11 cellular contexts compared by ENCODE assay signal in the genomic region with DNA sequence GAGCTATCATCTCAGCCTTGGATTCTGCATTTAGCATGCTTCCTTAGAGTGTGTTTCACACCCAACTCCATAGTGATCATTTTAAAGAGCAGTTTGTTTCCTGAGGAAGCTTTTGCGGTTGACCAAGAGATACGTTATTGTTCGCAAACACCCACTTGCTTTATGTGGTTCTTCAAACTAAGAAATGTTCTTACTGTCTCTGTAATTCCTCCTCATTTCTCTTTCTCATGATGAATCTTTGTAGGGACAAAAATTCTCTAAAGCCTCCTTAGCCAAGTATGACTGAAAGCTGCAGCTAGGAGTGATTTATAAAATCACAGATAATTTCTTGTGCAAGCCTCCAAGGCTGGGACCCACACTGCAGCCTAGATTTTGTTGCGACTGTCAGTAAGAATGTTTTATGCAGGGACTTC. TPM values are rescaled to one million over a fixed set of nuclear protein-coding genes. Genes with fewer than 3 reads are reported as not detected.
DNase-seq lines count a peak whose midpoint lies in the region; ATAC-seq and TF ChIP-seq lines count a peak whose summit lies in the region.
"Had no signal": no experiment of that assay in that cellular context is flagged by ENCODE, and none has a peak within 500 bp of the region (broad histone marks: within the 10 kb centered on the region; RNA-seq: fewer than 3 reads in every experiment).

No MANE protein-coding gene starts in this region.

- POLR2A ChIA-PET in activated CD4-positive, alpha-beta memory T cell treated with anti-CD3 and anti-CD28 coated beads for 36 hours (lab: Charles Lee), result interaction anchor here (0.7 kb wide), 1 partner anchor 125 kb away, joined by 4 read pairs; no protein-coding TSS in a partner anchor

- no peak for TF ChIP-seq POLR2A in spleen (IDR thresholded peaks at IDR 0.05)

- H3K4me1 Mint-ChIP-seq in activated CD8-positive, alpha-beta memory T cell treated with anti-CD3 and anti-CD28 coated beads, Interleukin-2, amount 10 ng/mL, durations not matched to agents 7 days and 5 days, result peaks cover 50% of the 10 kb centered on the region
- peaks cover 61% of the 10 kb centered on the region for H3K4me1 Mint-ChIP-seq in activated CD4-positive, alpha-beta memory T cell treated with anti-CD3 and anti-CD28 coated beads for 36 hours (ENCODE audit: low read depth)
- H3K4me1 Mint-ChIP-seq in endothelial cell (ENCODE audit: unreplicated experiment), result peaks cover 19% of the 10 kb centered on the region

- no peaks in the 10 kb centered on the region for H3K9me3 Mint-ChIP-seq in activated CD8-positive, alpha-beta memory T cell treated with anti-CD3 and anti-CD28 coated beads, Interleukin-2, amount 10 ng/mL, durations not matched to agents 7 days and 5 days (ENCODE audit: low read depth)
- no peaks in the 10 kb centered on the region for H3K9me3 Mint-ChIP-seq in activated CD4-positive, alpha-beta memory T cell treated with anti-CD3 and anti-CD28 coated beads for 36 hours
- no peaks in the 10 kb centered on the region for H3K9me3 Mint-ChIP-seq in endothelial cell (ENCODE audit: unreplicated experiment)

- H3K36me3 ChIP-seq in spleen, result no peaks in the 10 kb centered on the region
- H3K36me3 ChIP-seq: MG63 had no signal

- peaks cover 5 to 49% (median 37%) of the 10 kb centered on the region in 6 donors for H3K4me1 ChIP-seq in spleen

- peaks cover 0 to 10% (median 0%) of the 10 kb centered on the region in 7 donors for H3K27me3 ChIP-seq in spleen (replicated peaks in 1 of 7)
- H3K27me3 ChIP-seq: MG63 had no signal

- no peak for TF ChIP-seq CTCF in spleen (IDR thresholded peaks at IDR 0.05 in 8 of 11, conservative IDR thresholded peaks at IDR 0.05 in 3 of 11)
- TF ChIP-seq CTCF in endothelial cell (IDR thresholded peaks at IDR 0.05; ENCODE audit: unreplicated experiment), result no peak

- H3K27ac Mint-ChIP-seq in activated CD8-positive, alpha-beta memory T cell treated with anti-CD3 and anti-CD28 coated beads, Interleukin-2, amount 10 ng/mL, durations not matched to agents 7 days and 5 days, result peak overlapping the region; percentile 83
- no peak overlapping the region for H3K27ac Mint-ChIP-seq in activated CD4-positive, alpha-beta memory T cell treated with anti-CD3 and anti-CD28 coated beads for 36 hours
- no peak overlapping the region for H3K27ac Mint-ChIP-seq in endothelial cell (ENCODE audit: unreplicated experiment)

- intact Hi-C loops in activated CD4-positive, alpha-beta memory T cell treated with anti-CD3 and anti-CD28 coated beads for 36 hours (cut with micrococcal nuclease), result loop anchor here (1.0 to 5.0 kb wide), 9 partner anchors 12 to 358 kb away; no protein-coding TSS in a partner anchor
- intact Hi-C loops in spleen (cut with DNase I; ENCODE audit: low total_unique reads), result no loop called here

- H3K4me3 ChIP-seq in spleen, result peak overlapping the region in 1 of 8 donors; percentile 3
- H3K4me3 ChIP-seq: MG63, smooth muscle cell had no signal

- peak overlapping the region in 7 of 8 donors; percentile 17 to 77 (median 40) for H3K27ac ChIP-seq in spleen

- CTCF ChIA-PET in activated CD8-positive, alpha-beta memory T cell treated with anti-CD3 and anti-CD28 coated beads, Interleukin-2, amount 10 ng/mL, durations not matched to agents 7 days and 5 days (lab: Charles Lee), result interaction anchor here (0.8 to 1.4 kb wide), 5 partner anchors 16 to 38 kb away, joined by 3 to 4 read pairs (median 3); no protein-coding TSS in a partner anchor
- CTCF ChIA-PET in activated CD4-positive, alpha-beta memory T cell treated with anti-CD3 and anti-CD28 coated beads for 36 hours (lab: Charles Lee), result interaction anchor here (0.8 to 1.2 kb wide), 3 partner anchors 16 to 104 kb away, joined by 3 to 4 read pairs (median 3); no protein-coding TSS in a partner anchor

- H3K4me3 Mint-ChIP-seq in activated CD8-positive, alpha-beta memory T cell treated with anti-CD3 and anti-CD28 coated beads, Interleukin-2, amount 10 ng/mL, durations not matched to agents 7 days and 5 days, result peak overlapping the region; percentile 54
- peak overlapping the region; percentile 14 for H3K4me3 Mint-ChIP-seq in activated CD4-positive, alpha-beta memory T cell treated with anti-CD3 and anti-CD28 coated beads for 36 hours
- H3K4me3 Mint-ChIP-seq in endothelial cell (ENCODE audit: unreplicated experiment), result no peak overlapping the region

- peak; percentile 63 for DNase-seq in activated CD8-positive, alpha-beta memory T cell treated with anti-CD3 and anti-CD28 coated beads, Interleukin-2, amount 10 ng/mL, durations not matched to agents 7 days and 5 days
- DNase-seq in activated CD8-positive, alpha-beta memory T cell treated with anti-CD3 and anti-CD28 coated beads for 24 hours, result no peak
- peak; percentile 39 for DNase-seq in activated CD4-positive, alpha-beta memory T cell treated with anti-CD3 and anti-CD28 coated beads for 36 hours
- DNase-seq in spleen (no peak), A172 (ENCODE audit: low spot score) (no peak), hepatic stellate cell (ENCODE audit: low spot score) (no peak), endothelial cell (ENCODE audit: low spot score) (no peak)
- DNase-seq: MG63, NCI-H526 treated with DMSO at 0.1 percent for 48 hours had no signal

- H3K27me3 Mint-ChIP-seq in activated CD8-positive, alpha-beta memory T cell treated with anti-CD3 and anti-CD28 coated beads, Interleukin-2, amount 10 ng/mL, durations not matched to agents 7 days and 5 days, result no peaks in the 10 kb centered on the region
- peaks cover 12% of the 10 kb centered on the region for H3K27me3 Mint-ChIP-seq in activated CD4-positive, alpha-beta memory T cell treated with anti-CD3 and anti-CD28 coated beads for 36 hours
- H3K27me3 Mint-ChIP-seq in endothelial cell (ENCODE audit: unreplicated experiment), result no peaks in the 10 kb centered on the region

- no peaks in the 10 kb centered on the region for H3K9me3 ChIP-seq in spleen
- H3K9me3 ChIP-seq: MG63 had no signal

- H3K36me3 Mint-ChIP-seq in activated CD8-positive, alpha-beta memory T cell treated with anti-CD3 and anti-CD28 coated beads, Interleukin-2, amount 10 ng/mL, durations not matched to agents 7 days and 5 days, result peaks cover 43% of the 10 kb centered on the region
- peaks cover 28% of the 10 kb centered on the region for H3K36me3 Mint-ChIP-seq in activated CD4-positive, alpha-beta memory T cell treated with anti-CD3 and anti-CD28 coated beads for 36 hours
- H3K36me3 Mint-ChIP-seq in endothelial cell (ENCODE audit: low read depth, unreplicated experiment), result no peaks in the 10 kb centered on the region

- WGBS in spleen, 5 donors, result 18 to 33% (median 31%) methylated on average over 4 of the region's 4 CpGs

- peak; percentile 84 for ATAC-seq in activated CD8-positive, alpha-beta memory T cell treated with anti-CD3 and anti-CD28 coated beads, Interleukin-2, amount 10 ng/mL, durations not matched to agents 7 days and 5 days
- ATAC-seq in HG03097 (IDR thresholded peaks at IDR 0.05; ENCODE audit: low FRiP score, unreplicated experiment), result peak; percentile 55

RNA-seq across cellular contexts. Expression of a gene that starts 10.0 kb away (rescaled TPM):
- 1 to 10 TPM; 9.1 to 9.3 TPM for total RNA-seq in activated CD8-positive, alpha-beta memory T cell treated with anti-CD3 and anti-CD28 coated beads, Interleukin-2, amount 10 ng/mL, durations not matched to agents 7 days and 5 days
- total RNA-seq in activated CD4-positive, alpha-beta memory T cell treated with anti-CD3 and anti-CD28 coated beads for 36 hours, result 10 to 100 TPM; 12.0 to 12.3 TPM
- total RNA-seq in spleen (1 to 10 TPM in 6 of 7 donors, under 1 TPM in 1; 0.79 to 3.8 (median 1.7) TPM), endothelial cell (ENCODE audit: unreplicated experiment) (4.0 TPM)
- under 1 TPM; 0.24 to 0.35 (median 0.26) TPM for polyA plus RNA-seq in spleen
- total RNA-seq in A172 (2014; rRNA removed; shearing (Covaris generic)), result 0.05 and 1.9 TPM in 2 replicates

Comparison
In these comparisons a context has a peak if more than half of its experiments do, and no peak if none do; other contexts are left out.
1. DNase-seq: peak in activated CD8-positive, alpha-beta memory T cell treated with anti-CD3 and anti-CD28 coated beads, Interleukin-2, amount 10 ng/mL, durations not matched to agents 7 days and 5 days (single experiment) and activated CD4-positive, alpha-beta memory T cell treated with anti-CD3 and anti-CD28 coated beads for 36 hours (single experiment); none in activated CD8-positive, alpha-beta memory T cell treated with anti-CD3 and anti-CD28 coated beads for 24 hours (single experiment), spleen (single experiment), A172 (single experiment), hepatic stellate cell (single experiment) and endothelial cell (single experiment).